Comparison of ENCODE assay signal across 15 cellular contexts in genomic region chr22:48098936-48099245, GRCh38.
DNase-seq lines count a peak whose midpoint lies in the region; ATAC-seq and TF ChIP-seq lines count a peak whose summit lies in the region.
"Had no signal": no experiment of that assay in that cellular context is flagged by ENCODE, and none has a peak within 500 bp of the region (broad histone marks: within the 10 kb centered on the region; RNA-seq: fewer than 3 reads in every experiment).

No MANE protein-coding gene starts in this region.

- H3K4me1 ChIP-seq in stomach: peaks cover 0 to 4% (median 0%) of the 10 kb centered on the region in 4 donors
- H3K4me1 ChIP-seq: prostate gland had no signal

- H3K4me3 Mint-ChIP-seq in IgD-negative memory B cell (peak overlapping the region; percentile 57 to 85 (median 78)), mesothelial cell of epicardium (no peak overlapping the region)

- H3K9me3 Mint-ChIP-seq in IgD-negative memory B cell (peaks cover 4 to 7% (median 4%) of the 10 kb centered on the region in 3 donors), mesothelial cell of epicardium (no peaks in the 10 kb centered on the region)

- TF ChIP-seq CTCF in mesothelial cell of epicardium (IDR thresholded peaks at IDR 0.05; ENCODE audit: unreplicated experiment) (no peak), stomach (IDR thresholded peaks at IDR 0.05) (no peak)

- H3K27me3 ChIP-seq in stomach: peaks cover 0 to 66% (median 5%) of the 10 kb centered on the region in 3 donors
- H3K27me3 ChIP-seq: vagina had no signal

- peak; percentile 23 for DNase-seq in activated CD4-positive, CD25-positive, alpha-beta regulatory T cell treated with anti-CD3 and anti-CD28 coated beads, Interleukin-2, amount 50 U/mL, for 72 hours
- DNase-seq in mesothelial cell of epicardium (ENCODE audit: low spot score in 2 of 2, unreplicated experiment in 2 of 2) (peak; percentile 0 to 29), NCI-H524 (lab: John Stamatoyannopoulos, UW) (no peak), stomach (no peak)
- DNase-seq: NCI-H2081 treated with DMSO at 0.1 percent for 48 hours had no signal

- no peak overlapping the region for H3K4me3 ChIP-seq in stomach
- H3K4me3 ChIP-seq: K562, lung, prostate gland, vagina had no signal

- H3K27ac ChIP-seq in stomach: peak overlapping the region in 1 of 5 donors; percentile 10
- H3K27ac ChIP-seq: prostate gland, vagina, VCaP had no signal

- peaks cover 4% of the 10 kb centered on the region for H3K27me3 Mint-ChIP-seq in IgD-negative memory B cell
- peaks cover 70% of the 10 kb centered on the region for H3K27me3 Mint-ChIP-seq in mesothelial cell of epicardium (ENCODE audit: low read depth)

- H3K27ac Mint-ChIP-seq in IgD-negative memory B cell: peak overlapping the region; percentile 78 to 93 (median 91)
- H3K27ac Mint-ChIP-seq in mesothelial cell of epicardium: no peak overlapping the region

- H3K9me3 ChIP-seq in stomach: no peaks in the 10 kb centered on the region
- H3K9me3 ChIP-seq: prostate gland, vagina had no signal

- no peak for TF ChIP-seq EP300 in stomach (IDR thresholded peaks at IDR 0.05)

- intact Hi-C loops in stomach (cut with DNase I; ENCODE audit: low total_unique reads): no loop called here

- ATAC-seq in activated CD4-positive, CD25-positive, alpha-beta regulatory T cell treated with anti-CD3 and anti-CD28 coated beads, Interleukin-2, amount 50 U/mL, for 24 hours: no peak
- ATAC-seq in GM21381 (IDR thresholded peaks at IDR 0.05; ENCODE audit: unreplicated experiment) (peak; percentile 7), SK-N-SH treated with all-trans-retinoic acid at 6 μM for 48 hours (no peak)
- ATAC-seq: K562, Panc1 had no signal

- H3K36me3 Mint-ChIP-seq in IgD-negative memory B cell: no peaks in the 10 kb centered on the region
- H3K36me3 Mint-ChIP-seq in mesothelial cell of epicardium: no peaks in the 10 kb centered on the region

- H3K4me1 Mint-ChIP-seq in IgD-negative memory B cell: peaks cover 35 to 36% (median 35%) of the 10 kb centered on the region in 3 donors
- H3K4me1 Mint-ChIP-seq in mesothelial cell of epicardium: peaks cover 5% of the 10 kb centered on the region

- no peak for TF ChIP-seq POLR2A in stomach (IDR thresholded peaks at IDR 0.05)

- no peaks in the 10 kb centered on the region for H3K36me3 ChIP-seq in stomach
- H3K36me3 ChIP-seq: prostate gland, vagina had no signal

- WGBS in stomach, 5 donors: 62 to 78% (median 71%) methylated on average over 10 of the region's 10 CpGs

TF ChIP-seq in SK-N-SH treated with all-trans-retinoic acid at 6 μM for 48 hours, 23 proteins besides CTCF, POLR2A, EP300 and RAD21:
- TF ChIP-seq, protein P1, sequence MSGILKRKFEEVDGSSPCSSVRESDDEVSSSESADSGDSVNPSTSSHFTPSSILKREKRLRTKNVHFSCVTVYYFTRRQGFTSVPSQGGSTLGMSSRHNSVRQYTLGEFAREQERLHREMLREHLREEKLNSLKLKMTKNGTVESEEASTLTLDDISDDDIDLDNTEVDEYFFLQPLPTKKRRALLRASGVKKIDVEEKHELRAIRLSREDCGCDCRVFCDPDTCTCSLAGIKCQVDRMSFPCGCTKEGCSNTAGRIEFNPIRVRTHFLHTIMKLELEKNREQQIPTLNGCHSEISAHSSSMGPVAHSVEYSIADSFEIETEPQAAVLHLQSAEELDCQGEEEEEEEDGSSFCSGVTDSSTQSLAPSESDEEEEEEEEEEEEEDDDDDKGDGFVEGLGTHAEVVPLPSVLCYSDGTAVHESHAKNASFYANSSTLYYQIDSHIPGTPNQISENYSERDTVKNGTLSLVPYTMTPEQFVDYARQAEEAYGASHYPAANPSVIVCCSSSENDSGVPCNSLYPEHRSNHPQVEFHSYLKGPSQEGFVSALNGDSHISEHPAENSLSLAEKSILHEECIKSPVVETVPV (CRISPR knock-in tag; IDR thresholded peaks at IDR 0.05): no peak
- TF ChIP-seq ESRRG (CRISPR knock-in tag; IDR thresholded peaks at IDR 0.05) (no peak), RARB (CRISPR knock-in tag; IDR thresholded peaks at IDR 0.05) (no peak), ZC3H10 (CRISPR knock-in tag; IDR thresholded peaks at IDR 0.05) (no peak), ZFP30 (CRISPR knock-in tag; IDR thresholded peaks at IDR 0.05) (no peak), ARNTL (CRISPR knock-in tag; IDR thresholded peaks at IDR 0.05; ENCODE audit: borderline replicate concordance, low read depth) (no peak), TCF4 (CRISPR knock-in tag; IDR thresholded peaks at IDR 0.05; ENCODE audit: borderline replicate concordance) (no peak), CREB5 (CRISPR knock-in tag; IDR thresholded peaks at IDR 0.05; ENCODE audit: low read depth) (no peak), PPARA (CRISPR knock-in tag; IDR thresholded peaks at IDR 0.05; ENCODE audit: borderline replicate concordance) (no peak), ZNF70 (CRISPR knock-in tag; IDR thresholded peaks at IDR 0.05) (no peak), TSHZ2 (CRISPR knock-in tag; IDR thresholded peaks at IDR 0.05) (no peak), ZNF565 (CRISPR knock-in tag; conservative IDR thresholded peaks at IDR 0.05; ENCODE audit: low read depth) (no peak), ZFP3 (CRISPR knock-in tag; IDR thresholded peaks at IDR 0.05) (no peak), BACH2 (CRISPR knock-in tag; IDR thresholded peaks at IDR 0.05; ENCODE audit: borderline replicate concordance) (no peak), ISL1 (CRISPR knock-in tag; IDR thresholded peaks at IDR 0.05) (no peak), POU6F1 (CRISPR knock-in tag; IDR thresholded peaks at IDR 0.05; ENCODE audit: borderline replicate concordance, low read depth) (no peak), ZNF8 (CRISPR knock-in tag; IDR thresholded peaks at IDR 0.05) (no peak)
- TF ChIP-seq, protein P2, sequence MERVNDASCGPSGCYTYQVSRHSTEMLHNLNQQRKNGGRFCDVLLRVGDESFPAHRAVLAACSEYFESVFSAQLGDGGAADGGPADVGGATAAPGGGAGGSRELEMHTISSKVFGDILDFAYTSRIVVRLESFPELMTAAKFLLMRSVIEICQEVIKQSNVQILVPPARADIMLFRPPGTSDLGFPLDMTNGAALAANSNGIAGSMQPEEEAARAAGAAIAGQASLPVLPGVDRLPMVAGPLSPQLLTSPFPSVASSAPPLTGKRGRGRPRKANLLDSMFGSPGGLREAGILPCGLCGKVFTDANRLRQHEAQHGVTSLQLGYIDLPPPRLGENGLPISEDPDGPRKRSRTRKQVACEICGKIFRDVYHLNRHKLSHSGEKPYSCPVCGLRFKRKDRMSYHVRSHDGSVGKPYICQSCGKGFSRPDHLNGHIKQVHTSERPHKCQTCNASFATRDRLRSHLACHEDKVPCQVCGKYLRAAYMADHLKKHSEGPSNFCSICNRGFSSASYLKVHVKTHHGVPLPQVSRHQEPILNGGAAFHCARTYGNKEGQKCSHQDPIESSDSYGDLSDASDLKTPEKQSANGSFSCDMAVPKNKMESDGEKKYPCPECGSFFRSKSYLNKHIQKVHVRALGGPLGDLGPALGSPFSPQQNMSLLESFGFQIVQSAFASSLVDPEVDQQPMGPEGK (CRISPR knock-in tag; IDR thresholded peaks at IDR 0.05; ENCODE audit: borderline replicate concordance): no peak

Comparison
In these comparisons a context has a peak if more than half of its experiments do, and no peak if none do; other contexts are left out.
1. DNase-seq: peak in activated CD4-positive, CD25-positive, alpha-beta regulatory T cell treated with anti-CD3 and anti-CD28 coated beads, Interleukin-2, amount 50 U/mL, for 72 hours (single experiment) and mesothelial cell of epicardium (2 of 2); none in NCI-H524 (0 of 2) and stomach (single experiment).